28 cellular contexts compared by ENCODE assay signal in the genomic region with DNA sequence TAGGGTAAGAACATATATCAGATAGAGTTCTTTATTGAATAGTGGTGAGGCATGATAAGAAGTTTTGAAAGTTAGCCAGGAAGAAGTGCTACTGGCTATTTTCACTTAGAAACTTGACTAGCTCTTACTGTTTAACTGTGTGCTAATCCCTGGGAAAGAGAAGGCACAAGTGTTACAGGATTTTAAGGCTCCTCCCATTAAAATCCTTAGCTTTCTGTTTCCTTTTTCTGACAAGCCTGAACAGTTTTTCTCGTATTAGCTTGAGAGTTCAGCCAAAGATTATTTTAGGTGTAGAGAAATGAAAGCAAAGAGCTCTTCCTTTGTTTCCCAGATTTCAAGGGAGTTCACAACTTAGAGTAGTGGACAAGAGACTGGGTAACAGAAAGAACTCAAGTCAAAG. TPM values are rescaled to one million over a fixed set of nuclear protein-coding genes. Genes with fewer than 3 reads are reported as not detected.
DNase-seq lines count a peak whose midpoint lies in the region; ATAC-seq, FAIRE-seq and TF ChIP-seq lines count a peak whose summit lies in the region.
"Had no signal": no experiment of that assay in that cellular context is flagged by ENCODE, and none has a peak within 500 bp of the region (broad histone marks: within the 10 kb centered on the region; RNA-seq: fewer than 3 reads in every experiment).

No MANE protein-coding gene starts in this region.

- ATAC-seq in left lobe of liver = no peak
- ATAC-seq: SK-N-SH treated with all-trans-retinoic acid at 6 μM for 48 hours had no signal

- no peak for FAIRE-seq in GM19239 (lab: Jason Lieb, UNC)

- peak overlapping the region in 1 of 7 donors; percentile 33 for H3K27ac Mint-ChIP-seq in CD14-positive monocyte
- H3K27ac Mint-ChIP-seq: activated B cell treated with CpG ODN at 0.5 μM for 24 hours; activated naive CD8-positive, alpha-beta T cell treated with anti-CD3 and anti-CD28 coated beads for 36 hours; T-helper 2 cell treated with Interferon-gamma antibody and Interleukin-4, amounts not matched to agents 5 μg/mL and 100 μg/mL, for 36 hours; type B pancreatic cell had no signal

- intact Hi-C loops in CD14-positive monocyte (cut with micrococcal nuclease) = no loop called here

- CTCF ChIA-PET in RWPE1 (lab: Yijun Ruan, JAX) = interaction anchor here (0.6 kb wide), 2 partner anchors 1088 to 1151 kb away, joined by 3 to 5 read pairs; no protein-coding TSS in a partner anchor

- no peak for TF ChIP-seq CTCF in CD14-positive monocyte (IDR thresholded peaks at IDR 0.05)
- no peak for TF ChIP-seq CTCF in RWPE1 (conservative IDR thresholded peaks at IDR 0.05; ENCODE audit: low read depth)
- TF ChIP-seq CTCF in epithelial cell of esophagus (IDR thresholded peaks at IDR 0.05; ENCODE audit: insufficient read depth, low read depth, low read length, missing control alignments) = no peak
- no peak for TF ChIP-seq CTCF in foreskin fibroblast (IDR thresholded peaks at IDR 0.05; ENCODE audit: low read depth, low read length)

- peak overlapping the region; percentile 17 to 56 for H3K4me3 Mint-ChIP-seq in CD14-positive monocyte
- H3K4me3 Mint-ChIP-seq: activated B cell treated with CpG ODN at 0.5 μM for 24 hours; activated naive CD8-positive, alpha-beta T cell treated with anti-CD3 and anti-CD28 coated beads for 36 hours; CD8-positive, alpha-beta memory T cell; T-helper 2 cell treated with Interferon-gamma antibody and Interleukin-4, amounts not matched to agents 5 μg/mL and 100 μg/mL, for 36 hours; type B pancreatic cell had no signal

- peaks cover 0 to 1% (median 0%) of the 10 kb centered on the region in 3 donors for H3K27me3 Mint-ChIP-seq in CD14-positive monocyte (ENCODE audit: low read depth in 3 of 3)
- H3K27me3 Mint-ChIP-seq: activated B cell treated with CpG ODN at 0.5 μM for 24 hours, type B pancreatic cell had no signal

- H3K9me3 Mint-ChIP-seq in CD14-positive monocyte = peaks cover 0 to 5% (median 0%) of the 10 kb centered on the region in 7 donors
- H3K9me3 Mint-ChIP-seq: activated naive CD8-positive, alpha-beta T cell treated with anti-CD3 and anti-CD28 coated beads for 36 hours; CD8-positive, alpha-beta memory T cell; T-helper 2 cell treated with Interferon-gamma antibody and Interleukin-4, amounts not matched to agents 5 μg/mL and 100 μg/mL, for 36 hours; type B pancreatic cell had no signal

- H3K4me3 ChIP-seq in epithelial cell of esophagus (ENCODE audit: low read length) (no peak overlapping the region), foreskin fibroblast (ENCODE audit: low read depth in 1 of 2, low read length in 2 of 2) (no peak overlapping the region)

- peaks cover 9% of the 10 kb centered on the region for H3K4me1 Mint-ChIP-seq in CD14-positive monocyte
- H3K4me1 Mint-ChIP-seq: activated B cell treated with CpG ODN at 0.5 μM for 24 hours; activated naive CD8-positive, alpha-beta T cell treated with anti-CD3 and anti-CD28 coated beads for 36 hours; CD8-positive, alpha-beta memory T cell had no signal

- POLR2A ChIA-PET in RWPE1 (lab: Yijun Ruan, JAX; ENCODE audit: low non-redundant PET) = no interaction called here

- H3K27ac ChIP-seq in RWPE1 = no peak overlapping the region
- H3K27ac ChIP-seq: KMS-11 had no signal

- H3K36me3 Mint-ChIP-seq in CD14-positive monocyte = no peaks in the 10 kb centered on the region
- H3K36me3 Mint-ChIP-seq: activated naive CD8-positive, alpha-beta T cell treated with anti-CD3 and anti-CD28 coated beads for 36 hours; type B pancreatic cell had no signal

- DNase-seq in CD14-positive monocyte (ENCODE audit: low spot score) (no peak), RWPE1 (ENCODE audit: low spot score) (peak; percentile 9), epithelial cell of esophagus (ENCODE audit: low read depth) (peak; percentile 22), midbrain (lab: John Stamatoyannopoulos, UW) (peak; percentile 48), left lobe of liver (ENCODE audit: low spot score) (no peak), GM19239 (ENCODE audit: insufficient read length, low spot score) (no peak), foreskin fibroblast (no peak), SW 1271 (lab: John Stamatoyannopoulos, UW) (no peak)
- DNase-seq: activated B cell treated with CpG ODN at 0.5 μM for 24 hours; activated CD4-positive, alpha-beta T cell treated with anti-CD3 and anti-CD28 coated beads, Interleukin-2, amount 50 U/mL, for 4 hours; activated naive CD8-positive, alpha-beta T cell treated with anti-CD3 and anti-CD28 coated beads for 36 hours; AML-193; CD8-positive, alpha-beta memory T cell; effector CD8-positive, alpha-beta T cell; GDM1; H7; islet precursor cell; NCI-H187; NCI-H526; RPMI8226 had no signal

RNA-seq across cellular contexts. Expression of a gene that starts 37.2 kb away (rescaled TPM):
- 1 to 10 TPM; 9.0 to 9.8 TPM for polyA plus RNA-seq in CD14-positive monocyte
- total RNA-seq in left lobe of liver = 0.23 TPM
- total RNA-seq: A172, glomerular endothelial cell, lung microvascular endothelial cell, pulmonary artery endothelial cell had no signal

RNA-seq across cellular contexts. Expression of a gene that starts 57.6 kb away (rescaled TPM):
- not detected for polyA plus RNA-seq in CD14-positive monocyte
- total RNA-seq in left lobe of liver = 0.20 TPM
- total RNA-seq: activated naive CD8-positive, alpha-beta T cell treated with anti-CD3 and anti-CD28 coated beads for 36 hours; CD8-positive, alpha-beta memory T cell had no signal
- polyA plus RNA-seq: CD8-positive, alpha-beta memory T cell had no signal

Comparison
In these comparisons a context has a peak if more than half of its experiments do, and no peak if none do; other contexts are left out.
1. DNase-seq: peak in RWPE1 (single experiment), epithelial cell of esophagus (single experiment) and midbrain (single experiment); none in CD14-positive monocyte (single experiment), left lobe of liver (single experiment), GM19239 (single experiment), foreskin fibroblast (0 of 2) and SW 1271 (0 of 2).